ENCODE assay signal across 8 cellular contexts in the genomic region with DNA sequence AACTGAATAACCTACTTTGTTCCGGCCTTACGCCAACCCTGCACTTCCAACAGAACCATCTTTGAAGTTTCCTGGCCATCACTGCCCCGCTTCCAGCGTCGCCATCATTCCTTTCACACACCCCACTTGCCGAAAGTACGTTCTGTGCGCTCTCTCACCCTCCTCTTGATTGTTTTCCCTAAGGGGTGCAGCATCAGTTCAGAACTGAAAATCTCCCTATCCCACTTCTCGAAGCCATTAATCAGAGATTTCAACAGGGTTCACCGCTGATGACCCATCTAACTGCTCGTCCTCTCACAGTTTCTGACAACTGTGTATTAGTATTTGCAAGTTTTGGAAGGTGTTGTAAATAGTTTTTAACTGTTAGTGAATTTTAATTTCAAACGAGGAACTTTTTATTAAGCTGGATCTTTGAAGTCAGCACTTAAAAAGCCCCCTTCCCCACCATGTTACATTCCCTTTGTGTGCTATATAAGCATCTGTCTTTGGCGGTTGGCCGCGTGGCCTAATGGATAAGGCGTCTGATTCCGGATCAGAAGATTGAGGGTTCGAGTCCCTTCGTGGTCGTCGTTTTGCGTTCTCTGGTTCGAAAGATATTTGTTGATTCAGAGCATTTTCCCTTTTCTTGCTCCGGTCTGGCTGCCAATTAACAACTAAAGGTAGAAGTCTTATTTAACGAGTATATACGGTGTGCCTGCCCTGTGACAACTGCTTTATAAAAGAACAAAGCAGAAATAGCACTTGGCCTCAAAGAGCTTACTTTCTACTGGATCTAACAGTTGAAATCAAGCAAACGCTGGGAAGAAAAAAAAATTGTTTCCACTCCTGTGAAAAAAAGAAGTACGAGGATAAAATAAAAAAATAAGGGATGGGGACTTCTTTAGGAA. TPM values are rescaled to one million over a fixed set of nuclear protein-coding genes. Genes with fewer than 3 reads are reported as not detected.
DNase-seq lines count a peak whose midpoint lies in the region; ATAC-seq and TF ChIP-seq lines count a peak whose summit lies in the region.

No MANE protein-coding gene starts in this region.

- no peaks in the 10 kb centered on the region for H3K36me3 ChIP-seq in HUES48 (ENCODE audit: control insufficient read depth, insufficient read depth, low read length)
- H3K36me3 ChIP-seq in transverse colon, result no peaks in the 10 kb centered on the region

- DNase-seq in COLO668 (lab: John Stamatoyannopoulos, UW; ENCODE audit: unreplicated experiment) (peak; percentile 52), RPMI7951 (ENCODE audit: low read depth) (peak; percentile 75), glutamatergic neuron (peak; percentile 75), occipital lobe (lab: John Stamatoyannopoulos, UW) (peak; percentile 38), transverse colon (peak; percentile 71)
- peak; percentile 65 for DNase-seq in activated naive CD8-positive, alpha-beta T cell treated with anti-CD3 and anti-CD28 coated beads for 36 hours

- peak overlapping the region; percentile 75 for H3K4me3 Mint-ChIP-seq in activated naive CD8-positive, alpha-beta T cell treated with anti-CD3 and anti-CD28 coated beads for 36 hours
- peak overlapping the region; percentile 96 for H3K4me3 Mint-ChIP-seq in glutamatergic neuron (ENCODE audit: unreplicated experiment)

- H3K4me1 Mint-ChIP-seq in activated naive CD8-positive, alpha-beta T cell treated with anti-CD3 and anti-CD28 coated beads for 36 hours, result peaks cover 28% of the 10 kb centered on the region
- H3K4me1 Mint-ChIP-seq in glutamatergic neuron (ENCODE audit: low read depth, unreplicated experiment), result no peaks in the 10 kb centered on the region

- TF ChIP-seq POLR2A in transverse colon (IDR thresholded peaks at IDR 0.05), result no peak

- no peak for TF ChIP-seq CTCF in glutamatergic neuron (IDR thresholded peaks at IDR 0.05; ENCODE audit: partially characterized antibody, unreplicated experiment)
- no peak for TF ChIP-seq CTCF in transverse colon (IDR thresholded peaks at IDR 0.05)

- H3K4me3 ChIP-seq in HUES48 (ENCODE audit: low read depth, low read length) (peak overlapping the region; percentile 97), transverse colon (peak overlapping the region; percentile 3 to 61 (median 32))

- WGBS in transverse colon (ENCODE audit: low coverage in 1 of 2), 2 donors, result 9 to 24% methylated on average over 6 to 28 of the region's 28 CpGs

- in situ Hi-C loops in transverse colon (cut with MboI; ENCODE audit: low pct_ligation_motif_present in 1 of 4, low pct_unique_long_range_greater_than_20kb in 1 of 4, low sequenced_read_pairs in 3 of 4), result no loop called here

- peaks cover 6% of the 10 kb centered on the region for H3K27me3 Mint-ChIP-seq in activated naive CD8-positive, alpha-beta T cell treated with anti-CD3 and anti-CD28 coated beads for 36 hours
- peaks cover 12% of the 10 kb centered on the region for H3K27me3 Mint-ChIP-seq in glutamatergic neuron (ENCODE audit: unreplicated experiment)

- H3K9me3 ChIP-seq in HUES48 (ENCODE audit: control insufficient read depth, insufficient read depth, low read length) (no peaks in the 10 kb centered on the region; the same call in 1 of the 2 replicates), transverse colon (no peaks in the 10 kb centered on the region)

- H3K9ac ChIP-seq in HUES48 (ENCODE audit: low read depth, low read length), result peak overlapping the region; percentile 82

- H3K4me1 ChIP-seq in HUES48 (ENCODE audit: control insufficient read depth, insufficient read depth, low read length) (peaks cover 13% of the 10 kb centered on the region; the same call in 1 of the 2 replicates), transverse colon (peaks cover 0 to 14% (median 2%) of the 10 kb centered on the region in 4 donors)

- intact Hi-C loops in transverse colon (cut with DNase I; ENCODE audit: low total_unique reads), result no loop called here

- peaks cover 7% of the 10 kb centered on the region for H3K9me3 Mint-ChIP-seq in activated naive CD8-positive, alpha-beta T cell treated with anti-CD3 and anti-CD28 coated beads for 36 hours
- peaks cover 13% of the 10 kb centered on the region for H3K9me3 Mint-ChIP-seq in glutamatergic neuron (ENCODE audit: unreplicated experiment)

- no peaks in the 10 kb centered on the region for H3K27me3 ChIP-seq in HUES48 (ENCODE audit: control insufficient read depth, insufficient read depth, low read length)
- peaks cover 10% of the 10 kb centered on the region for H3K27me3 ChIP-seq in transverse colon

- no peak for TF ChIP-seq EP300 in transverse colon (IDR thresholded peaks at IDR 0.05; ENCODE audit: low read depth)

- H3K27ac ChIP-seq in HUES48 (ENCODE audit: low read depth, low read length) (no peak overlapping the region), transverse colon (peak overlapping the region in 2 of 4 donors; percentile 0 to 11)

- H3K27ac Mint-ChIP-seq in activated naive CD8-positive, alpha-beta T cell treated with anti-CD3 and anti-CD28 coated beads for 36 hours, result peak overlapping the region; percentile 81
- H3K27ac Mint-ChIP-seq in glutamatergic neuron (ENCODE audit: unreplicated experiment), result peak overlapping the region; percentile 60

- H3K36me3 Mint-ChIP-seq in activated naive CD8-positive, alpha-beta T cell treated with anti-CD3 and anti-CD28 coated beads for 36 hours, result peaks cover 3% of the 10 kb centered on the region
- H3K36me3 Mint-ChIP-seq in glutamatergic neuron (ENCODE audit: unreplicated experiment), result no peaks in the 10 kb centered on the region

- ATAC-seq in HG02623 (IDR thresholded peaks at IDR 0.05; ENCODE audit: unreplicated experiment), result no peak

RNA-seq across cellular contexts. Expression of a gene that starts 42.6 kb away (rescaled TPM):
- total RNA-seq in RPMI7951 (2014; rRNA removed; shearing (Covaris generic)), result 47.3 and 62.2 TPM in 2 replicates
- total RNA-seq in activated naive CD8-positive, alpha-beta T cell treated with anti-CD3 and anti-CD28 coated beads for 36 hours, result 10 to 100 TPM; 51.5 to 52.3 TPM
- total RNA-seq in glutamatergic neuron (ENCODE audit: unreplicated experiment), result 65.2 TPM
- total RNA-seq in occipital lobe, result 65.2 TPM
- total RNA-seq in transverse colon, result 100 to 1,000 TPM in 1 of 4 donors, 10 to 100 TPM in 3; 27.3 to 237 (median 48.9) TPM
